Comparison of ENCODE assay signal across 11 cellular contexts in genomic region chr16:50203681-50204080, GRCh38. TPM values are rescaled to one million over a fixed set of nuclear protein-coding genes. Genes with fewer than 3 reads are reported as not detected.
DNase-seq lines count a peak whose midpoint lies in the region; ATAC-seq and TF ChIP-seq lines count a peak whose summit lies in the region.
"Had no signal": no experiment of that assay in that cellular context is flagged by ENCODE, and none has a peak within 500 bp of the region (broad histone marks: within the 10 kb centered on the region; RNA-seq: fewer than 3 reads in every experiment).

No MANE protein-coding gene starts in this region.

- intact Hi-C loops in spleen (cut with DNase I; ENCODE audit: low total_unique reads), result no loop called here

- no peak for TF ChIP-seq POLR2A in spleen (IDR thresholded peaks at IDR 0.05)

- H3K4me3 Mint-ChIP-seq in T-helper 17 cell (no peak overlapping the region), immature natural killer cell (no peak overlapping the region)

- H3K9me3 Mint-ChIP-seq in immature natural killer cell, result no peaks in the 10 kb centered on the region

- peak overlapping the region in 7 of 8 donors; percentile 30 to 78 (median 62) for H3K27ac ChIP-seq in spleen

- H3K27ac Mint-ChIP-seq in T-helper 17 cell, result peak overlapping the region; percentile 78
- peak overlapping the region in 5 of 6 donors; percentile 5 to 74 (median 55) for H3K27ac Mint-ChIP-seq in immature natural killer cell

- 85 to 90% (median 86%) methylated on average over 6 of the region's 6 CpGs for WGBS in spleen, 5 donors

- H3K27me3 ChIP-seq in spleen (replicated peaks in 1 of 7), result no peaks in the 10 kb centered on the region

- H3K27me3 Mint-ChIP-seq in T-helper 17 cell (no peaks in the 10 kb centered on the region), immature natural killer cell (ENCODE audit: low read depth in 3 of 3) (peaks cover 2 to 6% (median 2%) of the 10 kb centered on the region in 3 donors)

- no peaks in the 10 kb centered on the region for H3K36me3 ChIP-seq in spleen

- TF ChIP-seq CTCF in spleen (IDR thresholded peaks at IDR 0.05 in 8 of 11, conservative IDR thresholded peaks at IDR 0.05 in 3 of 11), result no peak

- H3K9me3 ChIP-seq in T-helper 17 cell (ENCODE audit: control insufficient read depth, low read length, poor library complexity, severe bottlenecking) (no peaks in the 10 kb centered on the region), spleen (no peaks in the 10 kb centered on the region)

- no peak overlapping the region for H3K4me3 ChIP-seq in spleen

- peaks cover 15 to 82% (median 56%) of the 10 kb centered on the region in 6 donors for H3K4me1 ChIP-seq in spleen

- H3K4me1 Mint-ChIP-seq in T-helper 17 cell (peaks cover 46% of the 10 kb centered on the region), immature natural killer cell (peaks cover 56 to 71% of the 10 kb centered on the region in 2 donors)

- no peak for ATAC-seq in T-helper 17 cell

- H3K36me3 Mint-ChIP-seq in T-helper 17 cell (ENCODE audit: low read depth) (no peaks in the 10 kb centered on the region), immature natural killer cell (no peaks in the 10 kb centered on the region)

- DNase-seq in EH (ENCODE audit: low read depth), result peak; percentile 30
- DNase-seq in T-helper 17 cell, result no peak
- DNase-seq in immature natural killer cell, result no peak
- no peak for DNase-seq in spleen
- no peak for DNase-seq in NCI-H226
- DNase-seq in retina, result no peak
- DNase-seq in NCI-H1930 (lab: John Stamatoyannopoulos, UW), result no peak
- no peak for DNase-seq in activated CD8-positive, alpha-beta memory T cell treated with anti-CD3 and anti-CD28 coated beads for 24 hours
- DNase-seq: activated gamma-delta T cell, DMS153, SHP77 had no signal

RNA-seq across cellular contexts. Expression of gene TENT4B, which starts 50.6 kb away (rescaled TPM):
- total RNA-seq in T-helper 17 cell (10 to 100 TPM; 21.5 to 23.0 TPM), spleen (10 to 100 TPM; 11.3 to 16.4 (median 13.0) TPM)
- polyA plus RNA-seq in immature natural killer cell (1 to 10 TPM; 3.4 to 5.9 (median 5.7) TPM), spleen (1 to 10 TPM; 4.2 to 5.4 (median 4.6) TPM)
